ENCODE assay signal across 28 cellular contexts in the genomic region with DNA sequence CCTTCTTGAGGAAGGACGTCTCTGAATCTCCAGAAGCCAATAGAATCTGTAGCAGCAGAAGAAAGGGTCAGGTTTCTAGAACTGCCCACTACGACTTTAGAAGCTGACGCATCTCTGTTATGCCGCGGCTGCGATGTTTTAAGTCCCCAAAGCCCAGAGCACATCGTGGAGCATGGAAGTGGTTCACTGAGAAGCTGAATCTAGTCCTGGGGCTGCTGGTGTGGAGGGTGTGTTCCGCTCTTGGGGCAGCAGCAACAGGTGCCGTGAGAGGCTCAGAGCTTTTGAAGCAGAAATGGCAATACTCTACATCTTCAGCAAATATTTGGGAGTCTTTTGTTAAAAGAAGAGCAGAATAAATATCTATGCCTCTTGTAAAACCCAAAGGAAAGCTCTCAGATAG. TPM values are rescaled to one million over a fixed set of nuclear protein-coding genes. Genes with fewer than 3 reads are reported as not detected.
DNase-seq lines count a peak whose midpoint lies in the region; ATAC-seq, FAIRE-seq and TF ChIP-seq lines count a peak whose summit lies in the region.
"Had no signal": no experiment of that assay in that cellular context is flagged by ENCODE, and none has a peak within 500 bp of the region (broad histone marks: within the 10 kb centered on the region; RNA-seq: fewer than 3 reads in every experiment).

No MANE protein-coding gene starts in this region.

- no peaks in the 10 kb centered on the region for H3K9me3 ChIP-seq in GM12878 (replicated peaks; ENCODE audit: control insufficient read depth, insufficient read depth, low read length)
- H3K9me3 ChIP-seq in neural progenitor cell (ENCODE audit: low read depth), result no peaks in the 10 kb centered on the region
- H3K9me3 ChIP-seq in uterus, result no peaks in the 10 kb centered on the region
- H3K9me3 ChIP-seq in right lobe of liver, result no peaks in the 10 kb centered on the region
- H3K9me3 ChIP-seq: BLaER1, SK-N-SH had no signal

- H4K20me1 ChIP-seq in GM12878 (ENCODE audit: control insufficient read depth, insufficient read depth), result no peaks in the 10 kb centered on the region
- no peaks in the 10 kb centered on the region for H4K20me1 ChIP-seq in neural progenitor cell (ENCODE audit: low read depth)
- H4K20me1 ChIP-seq: BLaER1 had no signal

- H3K36me3 Mint-ChIP-seq in neural progenitor cell, result no peaks in the 10 kb centered on the region
- H3K36me3 Mint-ChIP-seq in activated T-helper 1 cell treated with anti-CD3 and anti-CD28 coated beads, Interleukin-12 subunit alpha, Interleukin-12 subunit beta, Interleukin-2, Interleukin-4 antibody, amounts not matched to agents 30 ng/mL and 10 ng/mL and 1 ng/mL, durations not matched to agents 14 hours and 24 hours and 36 hours (ENCODE audit: low read depth), result peaks cover 1% of the 10 kb centered on the region

- 75% methylated on average over 9 of the region's 9 CpGs for WGBS in GM12878 (ENCODE audit: insufficient coverage, insufficient replicate concordance, low lambda C conversion rate, missing lambda C conversion rate)
- 100% methylated on average over 2 of the region's 9 CpGs for WGBS in right lobe of liver (ENCODE audit: insufficient coverage, low coverage, low lambda C conversion rate, missing lambda C conversion rate)

- no peak for ATAC-seq in GM12878
- ATAC-seq in right lobe of liver, result no peak

- FAIRE-seq in GM12878 (lab: Jason Lieb, UNC), result no peak
- FAIRE-seq: GM12892, H54 had no signal

- POLR2A ChIA-PET in GM12878 (lab: Charles Lee), result interaction anchor here (1.8 to 6.9 kb wide), 3 partner anchors 23 to 461 kb away, joined by 4 to 61 read pairs (median 12); no protein-coding TSS in a partner anchor

- H3K36me3 ChIP-seq in GM12878 (ENCODE audit: control insufficient read depth in 2 of 2, insufficient read depth in 2 of 2, low read length in 1 of 2) (no peaks in the 10 kb centered on the region; a peak in 1 of 4 replicates), neural progenitor cell (no peaks in the 10 kb centered on the region), uterus (no peaks in the 10 kb centered on the region), right lobe of liver (no peaks in the 10 kb centered on the region)
- H3K36me3 ChIP-seq: BLaER1 had no signal

- H3K4me3 ChIP-seq in GM12878 (no peak overlapping the region), neural progenitor cell (no peak overlapping the region), uterus (no peak overlapping the region), right lobe of liver (no peak overlapping the region)
- H3K4me3 ChIP-seq: BLaER1 had no signal

- TF ChIP-seq POLR2A in GM12878 (IDR thresholded peaks at IDR 0.05; ENCODE audit: low read depth, low read length) (no peak), uterus (IDR thresholded peaks at IDR 0.05) (no peak), right lobe of liver (IDR thresholded peaks at IDR 0.05) (no peak)

- peaks cover 21% of the 10 kb centered on the region for H3K4me1 Mint-ChIP-seq in neural progenitor cell
- H3K4me1 Mint-ChIP-seq in activated T-helper 1 cell treated with anti-CD3 and anti-CD28 coated beads, Interleukin-12 subunit alpha, Interleukin-12 subunit beta, Interleukin-2, Interleukin-4 antibody, amounts not matched to agents 30 ng/mL and 10 ng/mL and 1 ng/mL, durations not matched to agents 14 hours and 24 hours and 36 hours (ENCODE audit: low read depth), result peaks cover 42% of the 10 kb centered on the region

- RAD21 ChIA-PET in GM12878 (lab: Charles Lee; ENCODE audit: unreplicated experiment), result interaction anchor here (0.6 to 13.0 kb wide), 35 partner anchors 9 to 652 kb away, joined by 3 to 215 read pairs (median 6); a partner anchor contains a TSS

- no peaks in the 10 kb centered on the region for H3K9me3 Mint-ChIP-seq in neural progenitor cell
- no peaks in the 10 kb centered on the region for H3K9me3 Mint-ChIP-seq in activated T-helper 1 cell treated with anti-CD3 and anti-CD28 coated beads, Interleukin-12 subunit alpha, Interleukin-12 subunit beta, Interleukin-2, Interleukin-4 antibody, amounts not matched to agents 30 ng/mL and 10 ng/mL and 1 ng/mL, durations not matched to agents 14 hours and 24 hours and 36 hours
- H3K9me3 Mint-ChIP-seq: CD4-positive, alpha-beta T cell had no signal

- SMC1A ChIA-PET in GM12878 (lab: Charles Lee; ENCODE audit: uncharacterized antibody, unreplicated experiment), result interaction anchor here (1.0 to 13.5 kb wide), 27 partner anchors 10 to 648 kb away, joined by 3 to 271 read pairs (median 11); no protein-coding TSS in a partner anchor

- H3K4me1 ChIP-seq in GM12878 (ENCODE audit: control insufficient read depth, insufficient read depth, low read length) (peaks cover 16% of the 10 kb centered on the region), neural progenitor cell (peaks cover 7% of the 10 kb centered on the region), uterus (peaks cover 5 to 7% of the 10 kb centered on the region in 2 donors), right lobe of liver (no peaks in the 10 kb centered on the region)

- intact Hi-C loops in GM12878 (cut with micrococcal nuclease; ENCODE audit: unreplicated experiment), result loop anchor here (2.0 to 5.0 kb wide), 3 partner anchors 205 to 709 kb away; a partner anchor contains a TSS
- intact Hi-C loops in uterus (cut with DNase I; ENCODE audit: low total_unique reads), result loop anchor here (5.0 kb wide), 1 partner anchor 459 kb away; no protein-coding TSS in a partner anchor
- intact Hi-C loops in right lobe of liver (cut with DNase I), result no loop called here
- intact Hi-C loops in activated T-helper 1 cell treated with anti-CD3 and anti-CD28 coated beads, Interleukin-12 subunit alpha, Interleukin-12 subunit beta, Interleukin-2, Interleukin-4 antibody, amounts not matched to agents 30 ng/mL and 10 ng/mL and 1 ng/mL, durations not matched to agents 14 hours and 24 hours and 36 hours (cut with micrococcal nuclease), result loop anchor here (1.0 to 10.0 kb wide), 4 partner anchors 339 to 1731 kb away; no protein-coding TSS in a partner anchor

- no TSS peak for BruUV-seq in GM12878 (replicated peaks; lab: Mats Ljungman, UMichigan)

- TF ChIP-seq CTCF in GM12878 (IDR thresholded peaks at IDR 0.05 in 2 of 3, conservative IDR thresholded peaks at IDR 0.05 in 1 of 3; ENCODE audit: control insufficient read depth in 2 of 3, extremely low read depth in 1 of 3, insufficient read depth in 1 of 3, low read depth in 3 of 3, low read length in 3 of 3) (no peak), neural progenitor cell (IDR thresholded peaks at IDR 0.05) (no peak), uterus (IDR thresholded peaks at IDR 0.05) (no peak), right lobe of liver (IDR thresholded peaks at IDR 0.05) (no peak)

- no peaks in the 10 kb centered on the region for H3F3A ChIP-seq in neural progenitor cell (ENCODE audit: low read depth)

- H3K27ac Mint-ChIP-seq in neural progenitor cell, result peak overlapping the region; percentile 52
- no peak overlapping the region for H3K27ac Mint-ChIP-seq in activated T-helper 1 cell treated with anti-CD3 and anti-CD28 coated beads, Interleukin-12 subunit alpha, Interleukin-12 subunit beta, Interleukin-2, Interleukin-4 antibody, amounts not matched to agents 30 ng/mL and 10 ng/mL and 1 ng/mL, durations not matched to agents 14 hours and 24 hours and 36 hours
- H3K27ac Mint-ChIP-seq: CD4-positive, alpha-beta T cell had no signal

- peaks cover 10% of the 10 kb centered on the region for H3K27me3 Mint-ChIP-seq in neural progenitor cell (ENCODE audit: insufficient read depth, low read depth)
- peaks cover 26% of the 10 kb centered on the region for H3K27me3 Mint-ChIP-seq in activated T-helper 1 cell treated with anti-CD3 and anti-CD28 coated beads, Interleukin-12 subunit alpha, Interleukin-12 subunit beta, Interleukin-2, Interleukin-4 antibody, amounts not matched to agents 30 ng/mL and 10 ng/mL and 1 ng/mL, durations not matched to agents 14 hours and 24 hours and 36 hours (ENCODE audit: insufficient read depth)

- H3K27me3 ChIP-seq in GM12878 (replicated peaks in 1 of 2; ENCODE audit: control insufficient read depth in 2 of 2, insufficient read depth in 2 of 2, low read length in 1 of 2), result peaks cover 0 to 2% of the 10 kb centered on the region in 2 experiments; a peak in 2 of 4 replicates
- H3K27me3 ChIP-seq in neural progenitor cell, result no peaks in the 10 kb centered on the region
- no peaks in the 10 kb centered on the region for H3K27me3 ChIP-seq in uterus
- no peaks in the 10 kb centered on the region for H3K27me3 ChIP-seq in right lobe of liver
- H3K27me3 ChIP-seq: BLaER1 had no signal

- H3K79me2 ChIP-seq in GM12878 (ENCODE audit: control insufficient read depth, insufficient read depth, low read length), result no peaks in the 10 kb centered on the region
- H3K79me2 ChIP-seq in neural progenitor cell (ENCODE audit: low read depth), result no peaks in the 10 kb centered on the region

- no peak for TF ChIP-seq EP300 in GM12878 (IDR thresholded peaks at IDR 0.05; ENCODE audit: borderline replicate concordance in 1 of 2, control insufficient read depth in 1 of 2, low read depth in 2 of 2, low read length in 2 of 2)

- H3K4me2 ChIP-seq in GM12878 (ENCODE audit: control insufficient read depth, insufficient read depth) (no peak overlapping the region; the same call in 1 of the 2 replicates), neural progenitor cell (no peak overlapping the region)
- H3K4me2 ChIP-seq: BLaER1, SK-N-SH had no signal

- CTCF ChIA-PET in GM12878 (lab: Yijun Ruan, JAX), result interaction anchor here (1.3 to 13.6 kb wide), 25 partner anchors 9 to 708 kb away, joined by 3 to 336 read pairs (median 13); no protein-coding TSS in a partner anchor

- H3K9ac ChIP-seq in GM12878 (ENCODE audit: control insufficient read depth, insufficient read depth, low read length) (no peak overlapping the region), neural progenitor cell (no peak overlapping the region)
- H3K9ac ChIP-seq: BLaER1, SK-N-SH had no signal

- DNase-seq in DMS53 (lab: John Stamatoyannopoulos, UW) (peak; percentile 72), DMS53 treated with DMSO at 0.1 percent for 48 hours (lab: John Stamatoyannopoulos, UW; ENCODE audit: unreplicated experiment) (no peak), GM12878 (ENCODE audit: low read depth, low spot score) (no peak), neural progenitor cell (ENCODE audit: low spot score) (no peak), uterus (no peak), right lobe of liver (no peak)
- no peak for DNase-seq in stimulated activated CD4-positive, alpha-beta T cell treated with anti-CD3 and anti-CD28 coated beads, Interleukin-12 subunit alpha, Interleukin-12 subunit beta, amount 100 ng/mL, for 4 hours
- no peak for DNase-seq in activated T-helper 1 cell treated with anti-CD3 and anti-CD28 coated beads, Interleukin-12 subunit alpha, Interleukin-12 subunit beta, Interleukin-2, Interleukin-4 antibody, amounts not matched to agents 30 ng/mL and 10 ng/mL and 1 ng/mL, durations not matched to agents 14 hours and 24 hours and 36 hours (ENCODE audit: low spot score)
- DNase-seq: ACHN; CD4-positive, alpha-beta T cell; COR-L47; DND-41; KG1; NCI-H1092 treated with DMSO at 0.1 percent for 48 hours; NCI-H146; NCI-H2029; NCI-H226; NCI-H524; NCI-H774; NK-92 treated with Interleukin-12 subunit alpha and Interleukin-12 subunit beta, amount 100 ng/mL, for 24 hours; SIG-M5; SK-N-SH had no signal

- H3K27ac ChIP-seq in GM12878 (ENCODE audit: control insufficient read depth, insufficient read depth), result no peak overlapping the region
- H3K27ac ChIP-seq in neural progenitor cell, result no peak overlapping the region
- H3K27ac ChIP-seq in uterus, result peak overlapping the region; percentile 54 to 74
- no peak overlapping the region for H3K27ac ChIP-seq in right lobe of liver
- H3K27ac ChIP-seq: 22Rv1, BLaER1, HL-60, RWPE1 had no signal

- TF ChIP-seq RAD21 in GM12878 (IDR thresholded peaks at IDR 0.05; ENCODE audit: insufficient read depth, low read depth, low read length), result no peak

- in situ Hi-C loops in GM12878 (cut with MboI), result no loop called here

- H2AFZ ChIP-seq in GM12878 (ENCODE audit: control insufficient read depth, low read depth, low read length), result no peak overlapping the region
- H2AFZ ChIP-seq in neural progenitor cell (replicated peaks), result no peak overlapping the region

- H3K4me3 Mint-ChIP-seq in neural progenitor cell, result no peak overlapping the region
- no peak overlapping the region for H3K4me3 Mint-ChIP-seq in activated T-helper 1 cell treated with anti-CD3 and anti-CD28 coated beads, Interleukin-12 subunit alpha, Interleukin-12 subunit beta, Interleukin-2, Interleukin-4 antibody, amounts not matched to agents 30 ng/mL and 10 ng/mL and 1 ng/mL, durations not matched to agents 14 hours and 24 hours and 36 hours
- H3K4me3 Mint-ChIP-seq: CD4-positive, alpha-beta T cell had no signal

RNA-seq across cellular contexts. Expression of a gene that starts 48.9 kb away (rescaled TPM):
- total RNA-seq in GM12878 (2013; cell fraction: nucleolus; rRNA removed), result 68.2 and 74.3 TPM in 2 replicates
- total RNA-seq in GM12878 (2014; rRNA removed) (7.8 and 8.7 TPM in 2 replicates), GM12878 (2014; rRNA removed; fragmentation: Illumina TruSeq; extraction: Trizol) (11.7 and 12.4 TPM in 2 replicates), GM12878 (2021) (7.3 and 9.3 TPM in 2 replicates), neural progenitor cell (ENCODE audit: low replicate concordance) (3.7 and 10.3 TPM in 2 replicates), uterus (10 to 100 TPM; 12.5 to 19.2 (median 14.3) TPM), right lobe of liver (10 to 100 TPM in 5 of 6 experiments, 1 to 10 TPM in 1; 8.8 to 18.5 (median 15.7) TPM)
- 4.2 TPM for polyA plus RNA-seq in GM12878 (2011; ENCODE audit: low read depth)
- polyA plus RNA-seq in GM12878 (2011; rRNA removed) (2.6 and 4.0 TPM in 2 replicates), GM12878 (2014; fragmentation: Illumina TruSeq; extraction: Trizol) (11.1 and 15.6 TPM in 2 replicates), GM12878 (2014; fragmentation: Nextera tagmentation; extraction: Ambion mirVana) (1 to 10 TPM; 6.6 to 9.1 TPM), GM12878 (2014; rRNA removed) (5.8 and 7.5 TPM in 2 replicates), GM12878 (2016; fragmentation: Nextera tagmentation; extraction: Ambion mirVana) (10 to 100 TPM; 11.3 to 11.4 TPM)
- polyA plus RNA-seq in GM12878 (2011; cell fraction: cytosol; rRNA removed), result 0.52 and 0.55 TPM in 2 replicates
- 2.0 and 2.6 TPM in 2 replicates for polyA plus RNA-seq in GM12878 (2011; cell fraction: nucleus; rRNA removed)
- polyA plus RNA-seq in GM12878 (2012), result 4.8 and 6.8 TPM in 2 replicates
- 1.6 and 1.7 TPM in 2 replicates for polyA minus RNA-seq in GM12878 (2011; rRNA and poly(A)+ RNA removed)
- 1.1 and 1.5 TPM in 2 replicates for polyA minus RNA-seq in GM12878 (2011; cell fraction: cytosol; rRNA and poly(A)+ RNA removed)
- 2.3 and 4.8 TPM in 2 replicates for polyA minus RNA-seq in GM12878 (2011; cell fraction: nucleus; rRNA and poly(A)+ RNA removed)
- total RNA-seq in activated T-helper 1 cell treated with anti-CD3 and anti-CD28 coated beads, Interleukin-12 subunit alpha, Interleukin-12 subunit beta, Interleukin-2, Interleukin-4 antibody, amounts not matched to agents 30 ng/mL and 10 ng/mL and 1 ng/mL, durations not matched to agents 14 hours and 24 hours and 36 hours, result 1.3 and 2.2 TPM in 2 replicates

Comparison
In these comparisons a context has a peak if more than half of its experiments do, and no peak if none do; other contexts are left out.
1. H3K27ac ChIP-seq: peak in uterus (2 of 2); none in GM12878 (single experiment), neural progenitor cell (single experiment) and right lobe of liver (0 of 3).
2. intact Hi-C loops: an anchor here in GM12878 (2.0 to 5.0 kb wide), uterus (5.0 kb wide) and activated T-helper 1 cell treated with anti-CD3 and anti-CD28 coated beads, Interleukin-12 subunit alpha, Interleukin-12 subunit beta, Interleukin-2, Interleukin-4 antibody, amounts not matched to agents 30 ng/mL and 10 ng/mL and 1 ng/mL, durations not matched to agents 14 hours and 24 hours and 36 hours (1.0 to 10.0 kb wide); none called in right lobe of liver.